25 cellular contexts compared by ENCODE assay signal in the genomic region with DNA sequence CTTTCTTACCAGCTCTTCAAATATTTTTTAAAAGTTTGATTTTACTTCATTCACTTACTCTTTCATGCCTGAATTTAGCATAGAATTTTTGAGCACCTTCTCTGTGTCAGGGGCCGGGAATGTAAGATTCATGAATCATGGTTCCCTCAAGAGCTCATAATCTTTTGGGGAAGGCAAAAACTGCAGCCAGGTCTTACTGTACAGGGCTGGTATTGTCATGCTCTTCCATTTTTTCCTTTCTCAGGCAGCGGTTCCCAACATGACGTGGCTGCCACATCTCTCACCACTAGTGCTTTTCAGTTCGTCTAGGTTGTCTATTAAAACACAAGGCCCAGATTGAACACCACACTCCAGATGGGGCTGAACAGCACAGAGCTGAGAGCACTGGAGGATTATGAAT.
"Had no signal": no experiment of that assay in that cellular context is flagged by ENCODE, and none has a peak within 500 bp of the region (broad histone marks: within the 10 kb centered on the region; RNA-seq: fewer than 3 reads in every experiment).

No MANE protein-coding gene starts in this region.

- H3K4me1 ChIP-seq: colonic mucosa, prostate gland, sigmoid colon, transverse colon, upper lobe of right lung, uterus had no signal

- ATAC-seq: left colon; naive thymus-derived CD4-positive, alpha-beta T cell; stimulated activated naive B cell treated with anti-CD40 and anti-IgM and Interleukin-4, amounts not matched to agents 10 μg/mL and 1 μg/mL and 100 μg/mL, for 72 hours; upper lobe of right lung had no signal

- H3K36me3 Mint-ChIP-seq: naive thymus-derived CD4-positive, alpha-beta T cell had no signal

- H3K9me3 ChIP-seq: colonic mucosa, esophagus muscularis mucosa, prostate gland, right atrium auricular region, sigmoid colon, spleen, suprapubic skin, transverse colon, upper lobe of right lung, uterus had no signal

- H3K36me3 ChIP-seq: colonic mucosa, esophagus muscularis mucosa, prostate gland, right atrium auricular region, sigmoid colon, spleen, suprapubic skin, transverse colon, upper lobe of right lung, uterus had no signal

- H3K4me3 Mint-ChIP-seq: dendritic cell treated with granulocyte-macrophage colony-stimulating factor and Interleukin-4, amounts not matched to agents 40 ng/mL and 50 ng/mL, for 4 days; immature natural killer cell; naive thymus-derived CD4-positive, alpha-beta T cell; nephron progenitor cell; stimulated activated naive B cell treated with anti-CD40 and anti-IgM and Interleukin-4, amounts not matched to agents 10 μg/mL and 1 μg/mL and 100 μg/mL, for 72 hours; stimulated activated naive CD8-positive, alpha-beta T cell treated with anti-CD3 and anti-CD28 coated beads, Interleukin-15, Interleukin-2, amounts not matched to agents 100 ng/mL and 50 ng/mL, for 24 hours had no signal

- H3K27ac Mint-ChIP-seq: dendritic cell treated with granulocyte-macrophage colony-stimulating factor and Interleukin-4, amounts not matched to agents 40 ng/mL and 50 ng/mL, for 4 days; naive thymus-derived CD4-positive, alpha-beta T cell; stimulated activated naive B cell treated with anti-CD40 and anti-IgM and Interleukin-4, amounts not matched to agents 10 μg/mL and 1 μg/mL and 100 μg/mL, for 72 hours; stimulated activated naive CD8-positive, alpha-beta T cell treated with anti-CD3 and anti-CD28 coated beads, Interleukin-15, Interleukin-2, amounts not matched to agents 100 ng/mL and 50 ng/mL, for 24 hours had no signal

- DNase-seq: colonic mucosa; effector memory CD4-positive, alpha-beta T cell; immature natural killer cell; islet precursor cell; kidney glomerular epithelial cell; left colon; mesendoderm; midbrain; naive thymus-derived CD4-positive, alpha-beta T cell; nephron progenitor cell; sigmoid colon; spleen; stimulated activated CD4-positive, alpha-beta T cell treated with anti-CD3 and anti-CD28 coated beads, Interleukin-15, amount 100 ng/mL, for 24 hours; stimulated activated CD4-positive, alpha-beta T cell treated with anti-CD3 and anti-CD28 coated beads, Interleukin-2, amount 100 ng/mL, for 48 hours; stimulated activated naive B cell treated with anti-CD40 and anti-IgM and Interleukin-4, amounts not matched to agents 10 μg/mL and 1 μg/mL and 100 μg/mL, for 72 hours; transverse colon; upper lobe of right lung; uterus had no signal

- H3K27me3 ChIP-seq: colonic mucosa, right atrium auricular region, sigmoid colon, uterus had no signal

- H3K4me1 Mint-ChIP-seq: stimulated activated naive B cell treated with anti-CD40 and anti-IgM and Interleukin-4, amounts not matched to agents 10 μg/mL and 1 μg/mL and 100 μg/mL, for 72 hours had no signal

- H3K4me3 ChIP-seq: colonic mucosa, esophagus muscularis mucosa, prostate gland, right atrium auricular region, sigmoid colon, skin epidermis, spleen, suprapubic skin, transverse colon, upper lobe of right lung, uterus had no signal
